Comparison of ENCODE assay signal across 16 cellular contexts in the genomic region with DNA sequence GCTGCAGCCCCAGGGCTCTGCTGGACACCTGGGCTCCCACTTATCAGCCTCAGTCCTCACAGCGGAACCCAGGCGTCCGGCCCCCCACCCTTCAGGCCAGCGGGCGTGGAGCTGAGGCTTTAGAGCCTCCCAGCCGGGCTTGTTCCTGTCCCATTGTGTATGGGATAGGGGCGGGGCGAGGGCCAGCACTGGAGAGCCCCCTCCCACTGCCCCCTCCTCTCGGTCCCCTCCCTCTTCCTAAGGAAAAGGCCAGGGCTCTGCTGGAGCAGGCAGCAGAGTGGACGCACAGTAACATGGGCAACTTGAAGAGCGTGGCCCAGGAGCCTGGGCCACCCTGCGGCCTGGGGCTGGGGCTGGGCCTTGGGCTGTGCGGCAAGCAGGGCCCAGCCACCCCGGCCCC. TPM values are rescaled to one million over a fixed set of nuclear protein-coding genes. Genes with fewer than 3 reads are reported as not detected.
DNase-seq lines count a peak whose midpoint lies in the region; ATAC-seq, FAIRE-seq and TF ChIP-seq lines count a peak whose summit lies in the region.
"Had no signal": no experiment of that assay in that cellular context is flagged by ENCODE, and none has a peak within 500 bp of the region (broad histone marks: within the 10 kb centered on the region; RNA-seq: fewer than 3 reads in every experiment).

No MANE protein-coding gene starts in this region.

- POLR2A ChIA-PET in WTC11 (lab: Charles Lee): interaction anchor here (1.0 to 1.1 kb wide), 2 partner anchors 16 to 24 kb away, joined by 3 to 4 read pairs; no protein-coding TSS in a partner anchor

- peaks cover 15% of the 10 kb centered on the region for H3K9me3 Mint-ChIP-seq in WTC11

- H3K36me3 ChIP-seq in mesodermal cell (ENCODE audit: control insufficient read depth, insufficient read depth, low read length) (no peaks in the 10 kb centered on the region), tibial artery (no peaks in the 10 kb centered on the region)

- peak overlapping the region; percentile 16 for H3K4me3 ChIP-seq in mesodermal cell (ENCODE audit: extremely low read depth, insufficient read depth, low read length, poor library complexity, severe bottlenecking)
- H3K4me3 ChIP-seq in tibial artery: peak overlapping the region; percentile 16 to 29

- WGBS in mesodermal cell (ENCODE audit: insufficient coverage in 2 of 2), 2 experiments: 80 to 89% methylated on average over 2 to 5 of the region's 14 CpGs

- H3K27ac ChIP-seq in mesodermal cell (ENCODE audit: low read depth, low read length, severe bottlenecking): peak overlapping the region; percentile 13
- no peak overlapping the region for H3K27ac ChIP-seq in tibial artery

- H3K27me3 Mint-ChIP-seq in WTC11 (ENCODE audit: low read depth): peaks cover 17% of the 10 kb centered on the region

- peaks cover 0 to 56% of the 10 kb centered on the region in 2 donors for H3K27me3 ChIP-seq in tibial artery

- intact Hi-C loops in Right ventricle myocardium superior (cut with DNase I) (no loop called here), tibial artery (cut with DNase I; ENCODE audit: low total_unique reads) (no loop called here)

- H3K4me1 ChIP-seq in mesodermal cell (ENCODE audit: control insufficient read depth, insufficient read depth, low read length, poor library complexity, severe bottlenecking): peaks cover 20% of the 10 kb centered on the region
- peaks cover 0 to 4% (median 0%) of the 10 kb centered on the region in 4 donors for H3K4me1 ChIP-seq in tibial artery

- peaks cover 31% of the 10 kb centered on the region for H3K4me1 Mint-ChIP-seq in WTC11

- no peak for FAIRE-seq in HTR-8/SVneo (lab: Jason Lieb, UNC)
- FAIRE-seq: astrocyte, GM18507 had no signal

- peaks cover 12% of the 10 kb centered on the region for H3K36me3 Mint-ChIP-seq in WTC11

- no peak overlapping the region for H3K4me3 Mint-ChIP-seq in WTC11
- H3K4me3 Mint-ChIP-seq: memory B cell had no signal

- ATAC-seq in WTC11 (no peak; the same call in 1 of the 2 replicates), Right ventricle myocardium superior (ENCODE audit: poor library complexity) (peak; percentile 22), HG02642 (IDR thresholded peaks at IDR 0.05; ENCODE audit: poor library complexity, unreplicated experiment) (no peak)

- CTCF ChIA-PET in WTC11 (lab: Charles Lee): interaction anchor here (0.7 to 4.2 kb wide), 14 partner anchors 10 to 215 kb away, joined by 3 to 36 read pairs (median 6); a partner anchor contains a TSS

- no peak for TF ChIP-seq CTCF in WTC11 (IDR thresholded peaks at IDR 0.05)
- no peak for TF ChIP-seq CTCF in tibial artery (IDR thresholded peaks at IDR 0.05)

- H3K27ac Mint-ChIP-seq in WTC11: no peak overlapping the region
- H3K27ac Mint-ChIP-seq: memory B cell had no signal

- H3K9me3 ChIP-seq in mesodermal cell (ENCODE audit: control insufficient read depth, low read length) (peaks cover 7% of the 10 kb centered on the region), tibial artery (peaks cover 0 to 18% (median 14%) of the 10 kb centered on the region in 3 donors)

- DNase-seq in WTC11 (ENCODE audit: low spot score): peak; percentile 52
- DNase-seq in Right ventricle myocardium superior: peak; percentile 81
- DNase-seq in tibial artery: no peak
- no peak for DNase-seq in HTR-8/SVneo (ENCODE audit: insufficient read length, low spot score)
- no peak for DNase-seq in NCI-H128 (lab: John Stamatoyannopoulos, UW; ENCODE audit: unreplicated experiment)
- DNase-seq: activated CD4-positive, CD25-positive, alpha-beta regulatory T cell treated with anti-CD3 and anti-CD28 coated beads, Interleukin-2, amount 50 U/mL, for 72 hours; activated naive CD4-positive, alpha-beta T cell; AML-193; NCI-H1105 had no signal

TF ChIP-seq in WTC11, 78 proteins besides CTCF, POLR2A, EP300 and RAD21 (continues in another document):
- TF ChIP-seq TCF7 (CRISPR knock-in tag; IDR thresholded peaks at IDR 0.05; ENCODE audit: low read depth) (no peak), TEAD4 (CRISPR knock-in tag; IDR thresholded peaks at IDR 0.05) (no peak), TP53 (CRISPR knock-in tag; IDR thresholded peaks at IDR 0.05) (no peak), ZNF396 (CRISPR knock-in tag; IDR thresholded peaks at IDR 0.05; ENCODE audit: borderline replicate concordance) (no peak), ATF1 (CRISPR knock-in tag; IDR thresholded peaks at IDR 0.05) (no peak), NFATC4 (CRISPR knock-in tag; IDR thresholded peaks at IDR 0.05) (no peak), MYBL2 (CRISPR knock-in tag; IDR thresholded peaks at IDR 0.05) (no peak), GTF2I (CRISPR knock-in tag; conservative IDR thresholded peaks at IDR 0.05) (no peak), MXD4 (CRISPR knock-in tag; IDR thresholded peaks at IDR 0.05; ENCODE audit: borderline replicate concordance) (no peak), OVOL2 (CRISPR knock-in tag; IDR thresholded peaks at IDR 0.05; ENCODE audit: borderline replicate concordance) (no peak), RORB (CRISPR knock-in tag; IDR thresholded peaks at IDR 0.05) (no peak), ZNF671 (CRISPR knock-in tag; IDR thresholded peaks at IDR 0.05) (no peak), ZNF232 (CRISPR knock-in tag; IDR thresholded peaks at IDR 0.05) (no peak), CREB1 (CRISPR knock-in tag; IDR thresholded peaks at IDR 0.05) (no peak)
- TF ChIP-seq, protein P1, sequence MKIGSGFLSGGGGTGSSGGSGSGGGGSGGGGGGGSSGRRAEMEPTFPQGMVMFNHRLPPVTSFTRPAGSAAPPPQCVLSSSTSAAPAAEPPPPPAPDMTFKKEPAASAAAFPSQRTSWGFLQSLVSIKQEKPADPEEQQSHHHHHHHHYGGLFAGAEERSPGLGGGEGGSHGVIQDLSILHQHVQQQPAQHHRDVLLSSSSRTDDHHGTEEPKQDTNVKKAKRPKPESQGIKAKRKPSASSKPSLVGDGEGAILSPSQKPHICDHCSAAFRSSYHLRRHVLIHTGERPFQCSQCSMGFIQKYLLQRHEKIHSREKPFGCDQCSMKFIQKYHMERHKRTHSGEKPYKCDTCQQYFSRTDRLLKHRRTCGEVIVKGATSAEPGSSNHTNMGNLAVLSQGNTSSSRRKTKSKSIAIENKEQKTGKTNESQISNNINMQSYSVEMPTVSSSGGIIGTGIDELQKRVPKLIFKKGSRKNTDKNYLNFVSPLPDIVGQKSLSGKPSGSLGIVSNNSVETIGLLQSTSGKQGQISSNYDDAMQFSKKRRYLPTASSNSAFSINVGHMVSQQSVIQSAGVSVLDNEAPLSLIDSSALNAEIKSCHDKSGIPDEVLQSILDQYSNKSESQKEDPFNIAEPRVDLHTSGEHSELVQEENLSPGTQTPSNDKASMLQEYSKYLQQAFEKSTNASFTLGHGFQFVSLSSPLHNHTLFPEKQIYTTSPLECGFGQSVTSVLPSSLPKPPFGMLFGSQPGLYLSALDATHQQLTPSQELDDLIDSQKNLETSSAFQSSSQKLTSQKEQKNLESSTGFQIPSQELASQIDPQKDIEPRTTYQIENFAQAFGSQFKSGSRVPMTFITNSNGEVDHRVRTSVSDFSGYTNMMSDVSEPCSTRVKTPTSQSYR (CRISPR knock-in tag; IDR thresholded peaks at IDR 0.05): no peak
- TF ChIP-seq, protein P2, sequence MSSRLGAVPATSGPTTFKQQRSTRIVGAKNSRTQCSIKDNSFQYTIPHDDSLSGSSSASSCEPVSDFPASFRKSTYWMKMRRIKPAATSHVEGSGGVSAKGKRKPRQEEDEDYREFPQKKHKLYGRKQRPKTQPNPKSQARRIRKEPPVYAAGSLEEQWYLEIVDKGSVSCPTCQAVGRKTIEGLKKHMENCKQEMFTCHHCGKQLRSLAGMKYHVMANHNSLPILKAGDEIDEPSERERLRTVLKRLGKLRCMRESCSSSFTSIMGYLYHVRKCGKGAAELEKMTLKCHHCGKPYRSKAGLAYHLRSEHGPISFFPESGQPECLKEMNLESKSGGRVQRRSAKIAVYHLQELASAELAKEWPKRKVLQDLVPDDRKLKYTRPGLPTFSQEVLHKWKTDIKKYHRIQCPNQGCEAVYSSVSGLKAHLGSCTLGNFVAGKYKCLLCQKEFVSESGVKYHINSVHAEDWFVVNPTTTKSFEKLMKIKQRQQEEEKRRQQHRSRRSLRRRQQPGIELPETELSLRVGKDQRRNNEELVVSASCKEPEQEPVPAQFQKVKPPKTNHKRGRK (CRISPR knock-in tag; IDR thresholded peaks at IDR 0.05; ENCODE audit: borderline replicate concordance): no peak

RNA-seq across cellular contexts. Expression of a gene that starts 2.7 kb away (rescaled TPM):
- total RNA-seq in WTC11 (2021) (5.7 to 7.0 TPM (median 6.6 TPM) in 3 replicates), Right ventricle myocardium superior (10.0 TPM)
- polyA plus RNA-seq in mesodermal cell (2013, experiment 1 of 2): 27.8 TPM
- polyA plus RNA-seq in mesodermal cell (2013, experiment 2 of 2): 18.2 TPM
- polyA plus RNA-seq: neural cell had no signal

RNA-seq across cellular contexts. Expression of a gene that starts 15.4 kb away (rescaled TPM):
- total RNA-seq in WTC11 (2021) (13.9 to 16.2 TPM (median 14.6 TPM) in 3 replicates), Right ventricle myocardium superior (88.9 TPM)
- 10.4 TPM for polyA plus RNA-seq in mesodermal cell (2013, experiment 1 of 2)
- polyA plus RNA-seq in mesodermal cell (2013, experiment 2 of 2): 8.6 TPM
- total RNA-seq: dermis microvascular lymphatic vessel endothelial cell had no signal

RNA-seq across cellular contexts. Expression of a gene that starts 30.8 kb away (rescaled TPM):
- total RNA-seq in WTC11 (2021) (2.4 to 3.8 TPM (median 2.4 TPM) in 3 replicates), Right ventricle myocardium superior (not detected)
- polyA plus RNA-seq in mesodermal cell (2013, experiment 1 of 2): 2.4 TPM
- polyA plus RNA-seq in mesodermal cell (2013, experiment 2 of 2): 1.8 TPM

RNA-seq across cellular contexts. Expression of a gene that starts 34.7 kb away (rescaled TPM):
- total RNA-seq in WTC11 (2021) (27.9 to 35.9 TPM (median 28.4 TPM) in 3 replicates), Right ventricle myocardium superior (24.6 TPM)
- polyA plus RNA-seq in mesodermal cell (2013, experiment 1 of 2): 26.9 TPM
- 23.8 TPM for polyA plus RNA-seq in mesodermal cell (2013, experiment 2 of 2)

RNA-seq across cellular contexts. Expression of a gene that starts 54.8 kb away (rescaled TPM):
- total RNA-seq in WTC11 (2021): 3.4 to 5.5 TPM (median 5.2 TPM) in 3 replicates
- total RNA-seq in Right ventricle myocardium superior: 6.5 TPM
- polyA plus RNA-seq in mesodermal cell (2013, experiment 1 of 2): 4.0 TPM
- 2.7 TPM for polyA plus RNA-seq in mesodermal cell (2013, experiment 2 of 2)

Comparison
In these comparisons a context has a peak if more than half of its experiments do, and no peak if none do; other contexts are left out.
1. DNase-seq: peak in WTC11 (single experiment) and Right ventricle myocardium superior (single experiment); none in tibial artery (0 of 2), HTR-8/SVneo (single experiment) and NCI-H128 (single experiment).